In the genomic region with DNA sequence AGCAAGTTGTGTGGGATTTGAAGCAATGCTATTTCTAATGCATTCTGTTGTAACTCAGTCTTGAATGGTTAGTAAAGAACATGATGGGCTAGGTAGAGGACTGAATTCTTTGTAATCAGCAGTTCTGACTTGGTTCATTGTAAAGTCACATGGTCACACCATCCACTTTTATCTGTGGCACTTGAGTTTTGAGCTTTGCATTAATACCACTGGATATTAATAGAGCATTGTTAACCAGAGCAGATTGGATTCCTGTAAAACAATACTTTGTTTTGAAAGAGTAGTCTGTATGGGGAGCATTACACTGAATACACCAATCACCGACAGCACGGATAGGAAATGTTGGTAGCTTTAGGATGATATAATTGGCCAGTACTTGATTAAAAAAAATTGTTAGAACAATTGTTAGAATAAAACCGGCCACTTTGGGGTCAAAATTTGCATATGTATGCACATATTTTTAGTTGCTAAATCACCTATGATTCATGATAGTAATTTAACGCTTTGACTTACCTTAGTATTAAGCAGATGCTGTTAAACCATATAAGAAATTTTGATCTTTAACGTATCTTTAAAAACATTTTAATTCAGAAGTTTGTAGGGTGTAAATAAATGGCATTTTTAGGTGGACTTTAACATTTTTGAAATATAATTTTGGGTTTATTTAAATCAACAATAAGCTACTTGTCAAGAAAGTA, we compare ENCODE assay signal across 14 cellular contexts.
"Had no signal": no experiment of that assay in that cellular context is flagged by ENCODE, and none has a peak within 500 bp of the region (broad histone marks: within the 10 kb centered on the region; RNA-seq: fewer than 3 reads in every experiment).

No MANE protein-coding gene starts in this region.

- H3K27ac ChIP-seq: adrenal gland, testis, upper lobe of right lung had no signal

- H3K9me3 ChIP-seq: testis had no signal

- ATAC-seq: left lobe of liver, T-helper 17 cell, upper lobe of right lung had no signal

- H3K27me3 ChIP-seq: adrenal gland, testis, upper lobe of right lung had no signal

- H3K36me3 ChIP-seq: adrenal gland, upper lobe of right lung had no signal

- DNase-seq: activated CD4-positive, alpha-beta T cell treated with anti-CD3 and anti-CD28 coated beads, Interleukin-2, amount 50 U/mL, for 1 hour; activated CD4-positive, CD25-positive, alpha-beta regulatory T cell; activated naive CD4-positive, alpha-beta T cell treated with anti-CD3 and anti-CD28 coated beads, Interleukin-2, amount 50 U/mL, for 16 hours; activated T-cell treated with anti-CD3 and anti-CD28 coated beads, Interleukin-2, amount 50 U/mL, for 1 hour; adrenal gland; cortex of kidney; glutamatergic neuron; mesenchymal stem cell; stimulated activated CD4-positive, alpha-beta T cell treated with anti-CD3 and anti-CD28 coated beads, Interleukin-2, amount 100 ng/mL, for 24 hours; stimulated activated naive CD4-positive, alpha-beta T cell; T-helper 17 cell; testis; upper lobe of right lung had no signal

- H3K4me1 ChIP-seq: adrenal gland, testis, upper lobe of right lung had no signal

- H3K4me3 ChIP-seq: adrenal gland, testis, upper lobe of right lung had no signal
